In genomic region chr16:71188956-71189712, GRCh38 we compare ENCODE assay signal across 21 cellular contexts. TPM values are rescaled to one million over a fixed set of nuclear protein-coding genes. Genes with fewer than 3 reads are reported as not detected.
"Had no signal": no experiment of that assay in that cellular context is flagged by ENCODE, and none has a peak within 500 bp of the region (broad histone marks: within the 10 kb centered on the region; RNA-seq: fewer than 3 reads in every experiment).

No MANE protein-coding gene starts in this region.

- H3K27ac Mint-ChIP-seq: IgD-negative memory B cell had no signal

- H3K9me3 ChIP-seq: MG63, SJCRH30 had no signal

- H3K4me3 Mint-ChIP-seq: IgD-negative memory B cell had no signal

- H3K4me1 ChIP-seq: SJCRH30 had no signal

- H3K4me3 ChIP-seq: MG63, SJCRH30 had no signal

- H3K27ac ChIP-seq: SJCRH30 had no signal

- H3K27me3 Mint-ChIP-seq: IgD-negative memory B cell had no signal

- H3K27me3 ChIP-seq: MG63, SJCRH30 had no signal

- ATAC-seq: SK-N-SH treated with all-trans-retinoic acid at 6 μM for 48 hours had no signal

- FAIRE-seq: RCC 7860 had no signal

- H3K36me3 ChIP-seq: MG63, SJCRH30 had no signal

- DNase-seq: Karpas-422, KBM-7, MG63, NCI-H1048, NCI-H1105, NCI-H1417, NCI-H1436 treated with DMSO at 0.1 percent for 48 hours, NCI-H1694, NCI-H187 treated with DMSO at 0.1 percent for 48 hours, NCI-H2029 treated with DMSO at 0.1 percent for 48 hours, NCI-H2171 treated with DMSO at 0.1 percent for 48 hours, NCI-H524, NCI-H526 treated with DMSO at 0.1 percent for 48 hours, NCI-H748 treated with DMSO at 0.1 percent for 48 hours, RPMI8226, SHP77 treated with DMSO at 0.1 percent for 48 hours, SJCRH30, T-helper 1 cell had no signal

RNA-seq across cellular contexts. Expression of gene HYDIN, which starts 41.4 kb away (rescaled TPM):
- polyA plus RNA-seq: IgD-negative memory B cell had no signal
